ENCODE assay signal across 1 cellular context in the genomic region with DNA sequence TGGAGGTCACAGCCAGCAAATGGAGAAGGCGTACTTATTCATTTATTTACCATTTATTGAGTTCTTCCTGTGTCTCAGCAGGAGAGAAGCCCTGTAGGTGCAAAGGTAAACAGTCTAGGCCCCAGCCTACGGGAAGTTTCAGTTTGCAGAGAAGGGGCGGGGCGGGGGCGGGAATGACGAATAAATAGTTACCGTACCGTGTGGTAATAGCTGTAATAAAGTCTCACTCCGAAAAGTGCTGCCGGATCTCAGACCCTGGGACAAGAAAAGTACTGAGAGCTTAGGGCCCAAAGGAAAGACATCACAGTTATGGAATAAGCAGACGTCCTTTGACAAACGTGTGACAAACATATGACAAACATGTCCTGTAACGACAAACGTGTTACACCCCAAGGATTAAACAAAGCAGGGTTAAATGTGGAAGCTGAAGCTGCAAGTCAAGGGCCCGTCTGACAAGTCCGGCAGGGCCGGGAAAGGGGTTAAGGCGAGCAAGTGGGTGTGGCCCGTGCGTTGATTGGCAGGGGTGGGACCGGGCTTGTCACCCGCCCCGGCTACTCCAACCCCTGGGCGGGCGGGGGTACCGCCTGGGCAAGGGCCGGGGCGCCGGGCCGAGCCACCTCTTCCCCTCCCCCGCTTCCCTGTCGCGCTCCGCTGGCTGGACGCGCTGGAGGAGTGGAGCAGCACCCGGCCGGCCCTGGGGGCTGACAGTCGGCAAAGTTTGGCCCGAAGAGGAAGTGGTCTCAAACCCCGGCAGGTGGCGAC.
TF ChIP-seq lines count a peak whose summit lies in the region.

A gene with protein sequence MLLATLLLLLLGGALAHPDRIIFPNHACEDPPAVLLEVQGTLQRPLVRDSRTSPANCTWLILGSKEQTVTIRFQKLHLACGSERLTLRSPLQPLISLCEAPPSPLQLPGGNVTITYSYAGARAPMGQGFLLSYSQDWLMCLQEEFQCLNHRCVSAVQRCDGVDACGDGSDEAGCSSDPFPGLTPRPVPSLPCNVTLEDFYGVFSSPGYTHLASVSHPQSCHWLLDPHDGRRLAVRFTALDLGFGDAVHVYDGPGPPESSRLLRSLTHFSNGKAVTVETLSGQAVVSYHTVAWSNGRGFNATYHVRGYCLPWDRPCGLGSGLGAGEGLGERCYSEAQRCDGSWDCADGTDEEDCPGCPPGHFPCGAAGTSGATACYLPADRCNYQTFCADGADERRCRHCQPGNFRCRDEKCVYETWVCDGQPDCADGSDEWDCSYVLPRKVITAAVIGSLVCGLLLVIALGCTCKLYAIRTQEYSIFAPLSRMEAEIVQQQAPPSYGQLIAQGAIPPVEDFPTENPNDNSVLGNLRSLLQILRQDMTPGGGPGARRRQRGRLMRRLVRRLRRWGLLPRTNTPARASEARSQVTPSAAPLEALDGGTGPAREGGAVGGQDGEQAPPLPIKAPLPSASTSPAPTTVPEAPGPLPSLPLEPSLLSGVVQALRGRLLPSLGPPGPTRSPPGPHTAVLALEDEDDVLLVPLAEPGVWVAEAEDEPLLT (plus strand): TSS at position 541 of the 762 bp plus-strand sequence. CDS start 564 bp downstream, outside the sequence.

TF ChIP-seq in HepG2, 621 proteins besides CTCF, POLR2A, EP300 and RAD21 (continued from another document and continues in another):
- TF ChIP-seq, protein P1, sequence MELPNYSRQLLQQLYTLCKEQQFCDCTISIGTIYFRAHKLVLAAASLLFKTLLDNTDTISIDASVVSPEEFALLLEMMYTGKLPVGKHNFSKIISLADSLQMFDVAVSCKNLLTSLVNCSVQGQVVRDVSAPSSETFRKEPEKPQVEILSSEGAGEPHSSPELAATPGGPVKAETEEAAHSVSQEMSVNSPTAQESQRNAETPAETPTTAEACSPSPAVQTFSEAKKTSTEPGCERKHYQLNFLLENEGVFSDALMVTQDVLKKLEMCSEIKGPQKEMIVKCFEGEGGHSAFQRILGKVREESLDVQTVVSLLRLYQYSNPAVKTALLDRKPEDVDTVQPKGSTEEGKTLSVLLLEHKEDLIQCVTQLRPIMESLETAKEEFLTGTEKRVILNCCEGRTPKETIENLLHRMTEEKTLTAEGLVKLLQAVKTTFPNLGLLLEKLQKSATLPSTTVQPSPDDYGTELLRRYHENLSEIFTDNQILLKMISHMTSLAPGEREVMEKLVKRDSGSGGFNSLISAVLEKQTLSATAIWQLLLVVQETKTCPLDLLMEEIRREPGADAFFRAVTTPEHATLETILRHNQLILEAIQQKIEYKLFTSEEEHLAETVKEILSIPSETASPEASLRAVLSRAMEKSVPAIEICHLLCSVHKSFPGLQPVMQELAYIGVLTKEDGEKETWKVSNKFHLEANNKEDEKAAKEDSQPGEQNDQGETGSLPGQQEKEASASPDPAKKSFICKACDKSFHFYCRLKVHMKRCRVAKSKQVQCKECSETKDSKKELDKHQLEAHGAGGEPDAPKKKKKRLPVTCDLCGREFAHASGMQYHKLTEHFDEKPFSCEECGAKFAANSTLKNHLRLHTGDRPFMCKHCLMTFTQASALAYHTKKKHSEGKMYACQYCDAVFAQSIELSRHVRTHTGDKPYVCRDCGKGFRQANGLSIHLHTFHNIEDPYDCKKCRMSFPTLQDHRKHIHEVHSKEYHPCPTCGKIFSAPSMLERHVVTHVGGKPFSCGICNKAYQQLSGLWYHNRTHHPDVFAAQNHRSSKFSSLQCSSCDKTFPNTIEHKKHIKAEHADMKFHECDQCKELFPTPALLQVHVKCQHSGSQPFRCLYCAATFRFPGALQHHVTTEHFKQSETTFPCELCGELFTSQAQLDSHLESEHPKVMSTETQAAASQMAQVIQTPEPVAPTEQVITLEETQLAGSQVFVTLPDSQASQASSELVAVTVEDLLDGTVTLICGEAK (IDR thresholded peaks at IDR 0.05) = no peak
- TF ChIP-seq, protein P1 (CRISPR knock-in tag; IDR thresholded peaks at IDR 0.05) = peak; percentile 74
- TF ChIP-seq ZFP37 (CRISPR knock-in tag; IDR thresholded peaks at IDR 0.05; ENCODE audit: borderline replicate concordance) (no peak; the same call in 1 of the 2 replicates), RFXAP (CRISPR knock-in tag; IDR thresholded peaks at IDR 0.05; ENCODE audit: borderline replicate concordance) (peak; percentile 88), ZEB1 (IDR thresholded peaks at IDR 0.05; ENCODE audit: insufficient replicate concordance, low read depth) (peak; percentile 55), NONO (IDR thresholded peaks at IDR 0.05) (no peak), NONO (CRISPR knock-in tag; conservative IDR thresholded peaks at IDR 0.05) (peak; percentile 85), ZNF720 (CRISPR knock-in tag; IDR thresholded peaks at IDR 0.05) (no peak), ZNF33A (CRISPR knock-in tag; IDR thresholded peaks at IDR 0.05; ENCODE audit: borderline replicate concordance) (peak; percentile 99; the same call in 1 of the 2 replicates), PRPF4 (IDR thresholded peaks at IDR 0.05; ENCODE audit: low read depth, low read length, poor library complexity, severe bottlenecking) (no peak), ZNF775 (CRISPR knock-in tag; IDR thresholded peaks at IDR 0.05; ENCODE audit: borderline replicate concordance) (peak; percentile 95; the same call in 1 of the 2 replicates)
- TF ChIP-seq, protein P2, sequence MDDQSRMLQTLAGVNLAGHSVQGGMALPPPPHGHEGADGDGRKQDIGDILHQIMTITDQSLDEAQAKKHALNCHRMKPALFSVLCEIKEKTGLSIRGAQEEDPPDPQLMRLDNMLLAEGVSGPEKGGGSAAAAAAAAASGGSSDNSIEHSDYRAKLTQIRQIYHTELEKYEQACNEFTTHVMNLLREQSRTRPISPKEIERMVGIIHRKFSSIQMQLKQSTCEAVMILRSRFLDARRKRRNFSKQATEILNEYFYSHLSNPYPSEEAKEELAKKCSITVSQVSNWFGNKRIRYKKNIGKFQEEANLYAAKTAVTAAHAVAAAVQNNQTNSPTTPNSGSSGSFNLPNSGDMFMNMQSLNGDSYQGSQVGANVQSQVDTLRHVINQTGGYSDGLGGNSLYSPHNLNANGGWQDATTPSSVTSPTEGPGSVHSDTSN (CRISPR knock-in tag; IDR thresholded peaks at IDR 0.05; ENCODE audit: borderline replicate concordance) = peak; percentile 97
- TF ChIP-seq, protein P3, sequence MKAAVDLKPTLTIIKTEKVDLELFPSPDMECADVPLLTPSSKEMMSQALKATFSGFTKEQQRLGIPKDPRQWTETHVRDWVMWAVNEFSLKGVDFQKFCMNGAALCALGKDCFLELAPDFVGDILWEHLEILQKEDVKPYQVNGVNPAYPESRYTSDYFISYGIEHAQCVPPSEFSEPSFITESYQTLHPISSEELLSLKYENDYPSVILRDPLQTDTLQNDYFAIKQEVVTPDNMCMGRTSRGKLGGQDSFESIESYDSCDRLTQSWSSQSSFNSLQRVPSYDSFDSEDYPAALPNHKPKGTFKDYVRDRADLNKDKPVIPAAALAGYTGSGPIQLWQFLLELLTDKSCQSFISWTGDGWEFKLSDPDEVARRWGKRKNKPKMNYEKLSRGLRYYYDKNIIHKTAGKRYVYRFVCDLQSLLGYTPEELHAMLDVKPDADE (CRISPR knock-in tag; IDR thresholded peaks at IDR 0.05) = no peak; the same call in 1 of the 2 replicates
- TF ChIP-seq, protein P4, sequence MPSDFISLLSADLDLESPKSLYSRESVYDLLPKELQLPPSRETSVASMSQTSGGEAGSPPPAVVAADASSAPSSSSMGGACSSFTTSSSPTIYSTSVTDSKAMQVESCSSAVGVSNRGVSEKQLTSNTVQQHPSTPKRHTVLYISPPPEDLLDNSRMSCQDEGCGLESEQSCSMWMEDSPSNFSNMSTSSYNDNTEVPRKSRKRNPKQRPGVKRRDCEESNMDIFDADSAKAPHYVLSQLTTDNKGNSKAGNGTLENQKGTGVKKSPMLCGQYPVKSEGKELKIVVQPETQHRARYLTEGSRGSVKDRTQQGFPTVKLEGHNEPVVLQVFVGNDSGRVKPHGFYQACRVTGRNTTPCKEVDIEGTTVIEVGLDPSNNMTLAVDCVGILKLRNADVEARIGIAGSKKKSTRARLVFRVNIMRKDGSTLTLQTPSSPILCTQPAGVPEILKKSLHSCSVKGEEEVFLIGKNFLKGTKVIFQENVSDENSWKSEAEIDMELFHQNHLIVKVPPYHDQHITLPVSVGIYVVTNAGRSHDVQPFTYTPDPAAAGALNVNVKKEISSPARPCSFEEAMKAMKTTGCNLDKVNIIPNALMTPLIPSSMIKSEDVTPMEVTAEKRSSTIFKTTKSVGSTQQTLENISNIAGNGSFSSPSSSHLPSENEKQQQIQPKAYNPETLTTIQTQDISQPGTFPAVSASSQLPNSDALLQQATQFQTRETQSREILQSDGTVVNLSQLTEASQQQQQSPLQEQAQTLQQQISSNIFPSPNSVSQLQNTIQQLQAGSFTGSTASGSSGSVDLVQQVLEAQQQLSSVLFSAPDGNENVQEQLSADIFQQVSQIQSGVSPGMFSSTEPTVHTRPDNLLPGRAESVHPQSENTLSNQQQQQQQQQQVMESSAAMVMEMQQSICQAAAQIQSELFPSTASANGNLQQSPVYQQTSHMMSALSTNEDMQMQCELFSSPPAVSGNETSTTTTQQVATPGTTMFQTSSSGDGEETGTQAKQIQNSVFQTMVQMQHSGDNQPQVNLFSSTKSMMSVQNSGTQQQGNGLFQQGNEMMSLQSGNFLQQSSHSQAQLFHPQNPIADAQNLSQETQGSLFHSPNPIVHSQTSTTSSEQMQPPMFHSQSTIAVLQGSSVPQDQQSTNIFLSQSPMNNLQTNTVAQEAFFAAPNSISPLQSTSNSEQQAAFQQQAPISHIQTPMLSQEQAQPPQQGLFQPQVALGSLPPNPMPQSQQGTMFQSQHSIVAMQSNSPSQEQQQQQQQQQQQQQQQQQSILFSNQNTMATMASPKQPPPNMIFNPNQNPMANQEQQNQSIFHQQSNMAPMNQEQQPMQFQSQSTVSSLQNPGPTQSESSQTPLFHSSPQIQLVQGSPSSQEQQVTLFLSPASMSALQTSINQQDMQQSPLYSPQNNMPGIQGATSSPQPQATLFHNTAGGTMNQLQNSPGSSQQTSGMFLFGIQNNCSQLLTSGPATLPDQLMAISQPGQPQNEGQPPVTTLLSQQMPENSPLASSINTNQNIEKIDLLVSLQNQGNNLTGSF (CRISPR knock-in tag; IDR thresholded peaks at IDR 0.05) = peak; percentile 59
- TF ChIP-seq, protein P5, sequence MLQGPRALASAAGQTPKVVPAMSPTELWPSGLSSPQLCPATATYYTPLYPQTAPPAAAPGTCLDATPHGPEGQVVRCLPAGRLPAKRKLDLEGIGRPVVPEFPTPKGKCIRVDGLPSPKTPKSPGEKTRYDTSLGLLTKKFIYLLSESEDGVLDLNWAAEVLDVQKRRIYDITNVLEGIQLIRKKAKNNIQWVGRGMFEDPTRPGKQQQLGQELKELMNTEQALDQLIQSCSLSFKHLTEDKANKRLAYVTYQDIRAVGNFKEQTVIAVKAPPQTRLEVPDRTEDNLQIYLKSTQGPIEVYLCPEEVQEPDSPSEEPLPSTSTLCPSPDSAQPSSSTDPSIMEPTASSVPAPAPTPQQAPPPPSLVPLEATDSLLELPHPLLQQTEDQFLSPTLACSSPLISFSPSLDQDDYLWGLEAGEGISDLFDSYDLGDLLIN (CRISPR knock-in tag; IDR thresholded peaks at IDR 0.05; ENCODE audit: borderline replicate concordance) = peak; percentile 97; the same call in 1 of the 2 replicates
- TF ChIP-seq, protein P6, sequence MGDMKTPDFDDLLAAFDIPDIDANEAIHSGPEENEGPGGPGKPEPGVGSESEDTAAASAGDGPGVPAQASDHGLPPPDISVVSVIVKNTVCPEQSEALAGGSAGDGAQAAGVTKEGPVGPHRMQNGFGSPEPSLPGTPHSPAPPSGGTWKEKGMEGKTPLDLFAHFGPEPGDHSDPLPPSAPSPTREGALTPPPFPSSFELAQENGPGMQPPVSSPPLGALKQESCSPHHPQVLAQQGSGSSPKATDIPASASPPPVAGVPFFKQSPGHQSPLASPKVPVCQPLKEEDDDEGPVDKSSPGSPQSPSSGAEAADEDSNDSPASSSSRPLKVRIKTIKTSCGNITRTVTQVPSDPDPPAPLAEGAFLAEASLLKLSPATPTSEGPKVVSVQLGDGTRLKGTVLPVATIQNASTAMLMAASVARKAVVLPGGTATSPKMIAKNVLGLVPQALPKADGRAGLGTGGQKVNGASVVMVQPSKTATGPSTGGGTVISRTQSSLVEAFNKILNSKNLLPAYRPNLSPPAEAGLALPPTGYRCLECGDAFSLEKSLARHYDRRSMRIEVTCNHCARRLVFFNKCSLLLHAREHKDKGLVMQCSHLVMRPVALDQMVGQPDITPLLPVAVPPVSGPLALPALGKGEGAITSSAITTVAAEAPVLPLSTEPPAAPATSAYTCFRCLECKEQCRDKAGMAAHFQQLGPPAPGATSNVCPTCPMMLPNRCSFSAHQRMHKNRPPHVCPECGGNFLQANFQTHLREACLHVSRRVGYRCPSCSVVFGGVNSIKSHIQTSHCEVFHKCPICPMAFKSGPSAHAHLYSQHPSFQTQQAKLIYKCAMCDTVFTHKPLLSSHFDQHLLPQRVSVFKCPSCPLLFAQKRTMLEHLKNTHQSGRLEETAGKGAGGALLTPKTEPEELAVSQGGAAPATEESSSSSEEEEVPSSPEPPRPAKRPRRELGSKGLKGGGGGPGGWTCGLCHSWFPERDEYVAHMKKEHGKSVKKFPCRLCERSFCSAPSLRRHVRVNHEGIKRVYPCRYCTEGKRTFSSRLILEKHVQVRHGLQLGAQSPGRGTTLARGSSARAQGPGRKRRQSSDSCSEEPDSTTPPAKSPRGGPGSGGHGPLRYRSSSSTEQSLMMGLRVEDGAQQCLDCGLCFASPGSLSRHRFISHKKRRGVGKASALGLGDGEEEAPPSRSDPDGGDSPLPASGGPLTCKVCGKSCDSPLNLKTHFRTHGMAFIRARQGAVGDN (CRISPR knock-in tag; IDR thresholded peaks at IDR 0.05) = peak; percentile 96
- TF ChIP-seq, protein P7, sequence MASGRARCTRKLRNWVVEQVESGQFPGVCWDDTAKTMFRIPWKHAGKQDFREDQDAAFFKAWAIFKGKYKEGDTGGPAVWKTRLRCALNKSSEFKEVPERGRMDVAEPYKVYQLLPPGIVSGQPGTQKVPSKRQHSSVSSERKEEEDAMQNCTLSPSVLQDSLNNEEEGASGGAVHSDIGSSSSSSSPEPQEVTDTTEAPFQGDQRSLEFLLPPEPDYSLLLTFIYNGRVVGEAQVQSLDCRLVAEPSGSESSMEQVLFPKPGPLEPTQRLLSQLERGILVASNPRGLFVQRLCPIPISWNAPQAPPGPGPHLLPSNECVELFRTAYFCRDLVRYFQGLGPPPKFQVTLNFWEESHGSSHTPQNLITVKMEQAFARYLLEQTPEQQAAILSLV (CRISPR knock-in tag; IDR thresholded peaks at IDR 0.05; ENCODE audit: borderline replicate concordance) = peak; percentile 97
